ENCODE assay signal across 8 cellular contexts in genomic region chr12:51270067-51270846, GRCh38. TPM values are rescaled to one million over a fixed set of nuclear protein-coding genes. Genes with fewer than 3 reads are reported as not detected.
DNase-seq lines count a peak whose midpoint lies in the region; ATAC-seq and TF ChIP-seq lines count a peak whose summit lies in the region.

Gene SMAGP (minus strand): TSS chr12:51270415. CDS start chr12:51269278, 1,137 bp downstream.

- DNase-seq in Daoy (ENCODE audit: low read depth), result peak; percentile 72
- peak; percentile 20 to 31 for DNase-seq in Kasumi-1 (lab: John Stamatoyannopoulos, UW)
- peak; percentile 49 for DNase-seq in UCSD-AML1 (lab: John Stamatoyannopoulos, UW; ENCODE audit: unreplicated experiment)
- peak; percentile 22 for DNase-seq in cerebellar cortex (ENCODE audit: low spot score)
- DNase-seq in kidney epithelial cell (ENCODE audit: low read depth), result no peak
- DNase-seq in stimulated activated CD4-positive, alpha-beta T cell treated with anti-CD3 and anti-CD28 coated beads, Interleukin-4, amount 100 ng/mL, for 1 hour, result peak; percentile 49
- no peak for DNase-seq in putamen (ENCODE audit: low spot score)

- TF ChIP-seq CTCF in kidney epithelial cell (IDR thresholded peaks at IDR 0.05; ENCODE audit: insufficient read depth, low read length, poor library complexity, severe bottlenecking), result no peak

- ATAC-seq in GM21717 (IDR thresholded peaks at IDR 0.05; ENCODE audit: unreplicated experiment), result peak; percentile 64

- no peaks in the 10 kb centered on the region for H3K27me3 ChIP-seq in kidney epithelial cell (ENCODE audit: control insufficient read depth, insufficient read depth, low read length)

- peaks cover 1% of the 10 kb centered on the region for H3K36me3 ChIP-seq in kidney epithelial cell (ENCODE audit: control insufficient read depth, insufficient read depth, low read length)

- H3K4me3 ChIP-seq in kidney epithelial cell (ENCODE audit: low read depth, low read length), result peak within 1 kb of the TSS; percentile 66

RNA-seq across cellular contexts. Expression of gene SMAGP, which starts in this region (rescaled TPM):
- 10.4 and 26.9 TPM in 2 replicates for total RNA-seq in Daoy (2014; rRNA removed; shearing (Covaris generic))
- 15.7 and 24.5 TPM in 2 replicates for total RNA-seq in kidney epithelial cell

Comparison
In these comparisons a context has a peak if more than half of its experiments do, and no peak if none do; other contexts are left out.
1. DNase-seq: peak in Daoy (single experiment), Kasumi-1 (2 of 2), UCSD-AML1 (single experiment), cerebellar cortex (single experiment) and stimulated activated CD4-positive, alpha-beta T cell treated with anti-CD3 and anti-CD28 coated beads, Interleukin-4, amount 100 ng/mL, for 1 hour (single experiment); none in kidney epithelial cell (single experiment) and putamen (single experiment).